In the genomic region with DNA sequence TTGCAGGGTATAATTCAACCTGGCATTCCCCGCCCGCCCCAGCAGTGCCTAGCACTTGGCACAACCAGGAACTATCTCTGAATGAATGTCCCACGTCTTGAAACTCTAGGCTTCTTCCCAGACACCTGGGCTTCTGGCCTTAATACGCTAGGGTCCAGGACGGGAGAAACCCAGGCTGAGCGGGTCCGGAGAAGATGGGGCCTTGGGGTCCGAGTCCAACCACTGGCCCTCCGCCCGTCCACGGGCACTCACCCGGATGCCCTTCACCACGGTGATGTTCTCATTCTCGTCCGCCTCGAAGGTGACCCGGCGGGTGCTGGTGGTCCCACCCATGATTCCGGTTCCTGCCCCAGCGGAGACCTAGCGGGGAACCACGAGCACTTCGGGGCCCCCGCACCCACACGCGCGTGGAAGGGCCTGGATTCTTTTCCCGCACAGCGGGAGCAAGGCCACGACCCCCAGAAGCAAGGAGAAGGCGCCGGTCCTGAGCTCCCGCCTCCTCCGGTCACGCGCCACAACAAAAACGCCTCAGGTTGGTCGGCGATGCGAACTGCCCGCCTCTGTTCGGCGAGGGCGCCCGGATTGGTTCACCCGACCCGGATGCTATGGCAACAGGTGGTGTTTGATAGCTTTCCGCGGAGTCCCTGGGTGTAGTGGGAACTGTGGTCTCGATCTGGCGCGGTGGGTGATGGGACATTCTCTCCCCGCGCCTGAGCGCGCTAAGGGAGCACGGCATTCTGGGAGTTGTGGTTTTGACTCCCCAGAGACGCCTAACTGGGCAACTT, we compare ENCODE assay signal across 8 cellular contexts. TPM values are rescaled to one million over a fixed set of nuclear protein-coding genes. Genes with fewer than 3 reads are reported as not detected.
DNase-seq lines count a peak whose midpoint lies in the region; ATAC-seq and TF ChIP-seq lines count a peak whose summit lies in the region.

A gene (minus strand): TSS at position 486 of the 785 bp plus-strand sequence. CDS start 153 bp downstream, at position 333.

- H3K9me3 Mint-ChIP-seq in dendritic cell treated with granulocyte-macrophage colony-stimulating factor and Interleukin-4, amounts not matched to agents 40 ng/mL and 50 ng/mL, for 4 days, result no peaks in the 10 kb centered on the region

- H3K4me1 Mint-ChIP-seq in dendritic cell treated with granulocyte-macrophage colony-stimulating factor and Interleukin-4, amounts not matched to agents 40 ng/mL and 50 ng/mL, for 4 days (ENCODE audit: low read depth), result peaks cover 19% of the 10 kb centered on the region

- TF ChIP-seq CTCF in C4-2B (conservative IDR thresholded peaks at IDR 0.05), result no peak

- ATAC-seq in GM19395 (IDR thresholded peaks at IDR 0.05; ENCODE audit: unreplicated experiment) (peak; percentile 100), HG03565 (IDR thresholded peaks at IDR 0.05; ENCODE audit: unreplicated experiment) (peak; percentile 99), left lobe of liver (peak; percentile 98)

- intact Hi-C loops in dendritic cell treated with granulocyte-macrophage colony-stimulating factor and Interleukin-4, amounts not matched to agents 40 ng/mL and 50 ng/mL, for 4 days (cut with micrococcal nuclease), result loop anchor here (2.0 to 5.0 kb wide), 3 partner anchors 171 to 1236 kb away; a partner anchor contains a TSS

- peak within 1 kb of the TSS; percentile 95 for H3K27ac ChIP-seq in C4-2B

- no peaks in the 10 kb centered on the region for H3K27me3 Mint-ChIP-seq in dendritic cell treated with granulocyte-macrophage colony-stimulating factor and Interleukin-4, amounts not matched to agents 40 ng/mL and 50 ng/mL, for 4 days

- peak; percentile 97 for DNase-seq in NCI-H774 (lab: John Stamatoyannopoulos, UW)
- peak; percentile 93 to 94 for DNase-seq in activated CD4-positive, alpha-beta T cell treated with anti-CD3 and anti-CD28 coated beads, Interleukin-2, amount 50 U/mL, for 4 hours
- DNase-seq in left lobe of liver (ENCODE audit: low spot score), result peak; percentile 99
- DNase-seq in stimulated activated CD4-positive, alpha-beta T cell treated with anti-CD3 and anti-CD28 coated beads, Interleukin-2, amount 100 ng/mL, for 4 hours (ENCODE audit: low read depth), result peak; percentile 94

- peak within 1 kb of the TSS; percentile 80 for H3K4me3 Mint-ChIP-seq in dendritic cell treated with granulocyte-macrophage colony-stimulating factor and Interleukin-4, amounts not matched to agents 40 ng/mL and 50 ng/mL, for 4 days

- peaks cover 5% of the 10 kb centered on the region for H3K36me3 Mint-ChIP-seq in dendritic cell treated with granulocyte-macrophage colony-stimulating factor and Interleukin-4, amounts not matched to agents 40 ng/mL and 50 ng/mL, for 4 days (ENCODE audit: low read depth)

- H3K27ac Mint-ChIP-seq in dendritic cell treated with granulocyte-macrophage colony-stimulating factor and Interleukin-4, amounts not matched to agents 40 ng/mL and 50 ng/mL, for 4 days, result peak within 1 kb of the TSS; percentile 93

RNA-seq across cellular contexts. Expression of the gene that starts here (rescaled TPM):
- 20.5 TPM for total RNA-seq in left lobe of liver

Comparison
In these comparisons a context has a peak if more than half of its experiments do, and no peak if none do; other contexts are left out.
1. Peak in every context shown above with its lines: DNase-seq, ATAC-seq and H3K27ac ChIP-seq.